Comparison of ENCODE assay signal across 8 cellular contexts in the genomic region with DNA sequence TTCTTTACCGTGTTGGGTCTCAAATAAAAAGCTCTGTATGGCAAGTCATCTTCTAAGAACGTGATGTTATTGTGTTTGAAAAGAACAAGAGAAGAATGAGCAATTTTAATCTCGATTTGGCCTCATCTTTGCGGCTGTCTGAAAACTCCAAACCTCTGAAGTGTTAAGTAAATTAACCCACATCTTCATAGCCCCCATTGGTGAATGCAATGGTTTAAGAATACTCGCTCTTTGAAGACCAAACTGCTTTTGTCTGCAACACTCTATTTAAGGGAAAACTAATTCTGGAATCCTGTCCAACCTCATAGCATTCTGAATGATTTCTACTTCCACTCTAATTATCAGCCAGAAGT. TPM values are rescaled to one million over a fixed set of nuclear protein-coding genes. Genes with fewer than 3 reads are reported as not detected.
DNase-seq lines count a peak whose midpoint lies in the region; ATAC-seq and TF ChIP-seq lines count a peak whose summit lies in the region.

No MANE protein-coding gene starts in this region.

- ATAC-seq in activated T-cell treated with anti-CD3 and anti-CD28 coated beads, Interleukin-2, amount 50 U/mL, for 72 hours (replicated peaks in 1 of 2), result peak in 1 of 2 donors; percentile 36
- ATAC-seq in thoracic aorta (ENCODE audit: insufficient number of reproducible peaks, low FRiP score, low read depth), result no peak
- ATAC-seq in HG02610 (IDR thresholded peaks at IDR 0.05; ENCODE audit: unreplicated experiment), result no peak

- peak overlapping the region; percentile 82 to 96 for H3K4me3 Mint-ChIP-seq in activated T-cell treated with anti-CD3 and anti-CD28 coated beads, Interleukin-2, amount 50 U/mL, for 72 hours

- H3K4me3 ChIP-seq in SK-N-MC (peak overlapping the region; percentile 76), hepatocyte (peak overlapping the region; percentile 39), thoracic aorta (peak overlapping the region; percentile 77)

- no peaks in the 10 kb centered on the region for H3K79me2 ChIP-seq in hepatocyte

- H3K27ac Mint-ChIP-seq in activated T-cell treated with anti-CD3 and anti-CD28 coated beads, Interleukin-2, amount 50 U/mL, for 72 hours, result peak overlapping the region; percentile 81

- H3K27me3 ChIP-seq in hepatocyte (no peaks in the 10 kb centered on the region), thoracic aorta (replicated peaks; ENCODE audit: insufficient read depth) (no peaks in the 10 kb centered on the region)

- peak overlapping the region; percentile 77 for H2AFZ ChIP-seq in hepatocyte

- no peaks in the 10 kb centered on the region for H3K27me3 Mint-ChIP-seq in activated T-cell treated with anti-CD3 and anti-CD28 coated beads, Interleukin-2, amount 50 U/mL, for 72 hours (ENCODE audit: low read depth)

- H3K9me2 ChIP-seq in hepatocyte (replicated peaks; ENCODE audit: insufficient read depth), result no peaks in the 10 kb centered on the region

- H3K4me1 ChIP-seq in hepatocyte (ENCODE audit: insufficient read depth) (no peaks in the 10 kb centered on the region), thoracic aorta (ENCODE audit: control insufficient read depth in 1 of 2, low read depth in 2 of 2) (peaks cover 0 to 5% of the 10 kb centered on the region in 2 donors)

- H4K20me1 ChIP-seq in hepatocyte (ENCODE audit: insufficient read depth, poor library complexity, severe bottlenecking), result no peaks in the 10 kb centered on the region

- no peaks in the 10 kb centered on the region for H3K9me3 ChIP-seq in SK-N-MC (ENCODE audit: low read depth, low read length)
- no peaks in the 10 kb centered on the region for H3K9me3 ChIP-seq in hepatocyte (ENCODE audit: low read depth)
- no peaks in the 10 kb centered on the region for H3K9me3 ChIP-seq in thoracic aorta

- peaks cover 0 to 3% of the 10 kb centered on the region in 2 donors for H3K36me3 Mint-ChIP-seq in activated T-cell treated with anti-CD3 and anti-CD28 coated beads, Interleukin-2, amount 50 U/mL, for 72 hours (ENCODE audit: insufficient read depth in 2 of 2)

- H3K9me3 Mint-ChIP-seq in activated T-cell treated with anti-CD3 and anti-CD28 coated beads, Interleukin-2, amount 50 U/mL, for 72 hours, result peaks cover 0 to 4% of the 10 kb centered on the region in 2 donors

- 18% methylated on average over 5 of the region's 5 CpGs for WGBS in hepatocyte (ENCODE audit: low lambda C conversion rate, missing lambda C conversion rate)

- H3K9ac ChIP-seq in SK-N-MC (ENCODE audit: insufficient read length), result no peak overlapping the region

- peak overlapping the region; percentile 74 for H3K4me2 ChIP-seq in hepatocyte

- H3K4me1 Mint-ChIP-seq in activated T-cell treated with anti-CD3 and anti-CD28 coated beads, Interleukin-2, amount 50 U/mL, for 72 hours (ENCODE audit: low read depth), result peaks cover 6% of the 10 kb centered on the region

- TF ChIP-seq CTCF in hepatocyte (IDR thresholded peaks at IDR 0.05; ENCODE audit: poor library complexity) (no peak), thoracic aorta (IDR thresholded peaks at IDR 0.05) (no peak)

- H3K36me3 ChIP-seq in SK-N-MC (ENCODE audit: insufficient read depth, low read length) (no peaks in the 10 kb centered on the region), hepatocyte (replicated peaks; ENCODE audit: insufficient read depth, low read depth) (no peaks in the 10 kb centered on the region), thoracic aorta (no peaks in the 10 kb centered on the region)

- H3K27ac ChIP-seq in SK-N-MC, result no peak overlapping the region
- no peak overlapping the region for H3K27ac ChIP-seq in hepatocyte
- no peak overlapping the region for H3K27ac ChIP-seq in thoracic aorta

- no peak for DNase-seq in activated T-cell treated with anti-CD3 and anti-CD28 coated beads, Interleukin-2, amount 50 U/mL, for 72 hours
- DNase-seq in activated T-cell treated with anti-CD3 and anti-CD28 coated beads, Interleukin-2, amount 50 U/mL, for 1 hour, result no peak
- no peak for DNase-seq in SK-N-MC (ENCODE audit: low read depth, low spot score)
- DNase-seq in hepatocyte (ENCODE audit: low spot score), result no peak
- no peak for DNase-seq in thoracic aorta (ENCODE audit: low spot score)
- no peak for DNase-seq in dedifferentiated amniotic fluid mesenchymal stem cell (ENCODE audit: extremely low spot score)
- no peak for DNase-seq in cerebellar cortex (ENCODE audit: low spot score)

RNA-seq across cellular contexts. Expression of gene SCEL, which starts 56.9 kb away (rescaled TPM):
- total RNA-seq in activated T-cell treated with anti-CD3 and anti-CD28 coated beads, Interleukin-2, amount 50 U/mL, for 72 hours, result not detected
- total RNA-seq in hepatocyte, result 3.3 and 5.4 TPM in 2 replicates
- polyA plus RNA-seq in hepatocyte, result 2.4 and 5.8 TPM in 2 replicates
- total RNA-seq in thoracic aorta, result under 1 TPM in 1 of 2 donors, not detected in 1; 0.54 TPM
